ENCODE assay signal across 1 cellular context in the genomic region with DNA sequence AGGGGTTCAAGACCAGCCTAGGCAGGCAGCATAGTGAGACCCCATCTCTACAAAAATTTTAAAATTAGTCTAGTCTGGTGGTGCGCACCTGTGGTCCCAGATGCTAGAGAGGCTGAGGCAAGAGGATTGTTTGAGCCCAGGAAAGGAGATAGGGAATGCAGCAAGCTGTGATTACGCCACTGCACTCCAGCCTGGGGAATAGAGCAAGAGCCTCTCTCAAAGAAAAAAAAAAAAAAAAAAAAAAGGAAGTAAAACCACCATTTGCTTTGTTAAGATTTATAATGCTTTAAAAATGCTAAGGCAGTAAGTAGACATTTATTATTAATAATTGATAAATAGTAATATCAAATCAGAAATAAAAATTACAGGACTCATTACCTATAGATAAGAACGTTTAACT.
TF ChIP-seq lines count a peak whose summit lies in the region.

No MANE protein-coding gene starts in this region.

TF ChIP-seq in GM12878, 131 proteins besides CTCF, POLR2A, EP300 and RAD21 (continued from another document):
- TF ChIP-seq ZBTB4 (CRISPR knock-in tag; IDR thresholded peaks at IDR 0.05): no peak
- TF ChIP-seq DPF2 (IDR thresholded peaks at IDR 0.05): no peak
- TF ChIP-seq, protein P1, sequence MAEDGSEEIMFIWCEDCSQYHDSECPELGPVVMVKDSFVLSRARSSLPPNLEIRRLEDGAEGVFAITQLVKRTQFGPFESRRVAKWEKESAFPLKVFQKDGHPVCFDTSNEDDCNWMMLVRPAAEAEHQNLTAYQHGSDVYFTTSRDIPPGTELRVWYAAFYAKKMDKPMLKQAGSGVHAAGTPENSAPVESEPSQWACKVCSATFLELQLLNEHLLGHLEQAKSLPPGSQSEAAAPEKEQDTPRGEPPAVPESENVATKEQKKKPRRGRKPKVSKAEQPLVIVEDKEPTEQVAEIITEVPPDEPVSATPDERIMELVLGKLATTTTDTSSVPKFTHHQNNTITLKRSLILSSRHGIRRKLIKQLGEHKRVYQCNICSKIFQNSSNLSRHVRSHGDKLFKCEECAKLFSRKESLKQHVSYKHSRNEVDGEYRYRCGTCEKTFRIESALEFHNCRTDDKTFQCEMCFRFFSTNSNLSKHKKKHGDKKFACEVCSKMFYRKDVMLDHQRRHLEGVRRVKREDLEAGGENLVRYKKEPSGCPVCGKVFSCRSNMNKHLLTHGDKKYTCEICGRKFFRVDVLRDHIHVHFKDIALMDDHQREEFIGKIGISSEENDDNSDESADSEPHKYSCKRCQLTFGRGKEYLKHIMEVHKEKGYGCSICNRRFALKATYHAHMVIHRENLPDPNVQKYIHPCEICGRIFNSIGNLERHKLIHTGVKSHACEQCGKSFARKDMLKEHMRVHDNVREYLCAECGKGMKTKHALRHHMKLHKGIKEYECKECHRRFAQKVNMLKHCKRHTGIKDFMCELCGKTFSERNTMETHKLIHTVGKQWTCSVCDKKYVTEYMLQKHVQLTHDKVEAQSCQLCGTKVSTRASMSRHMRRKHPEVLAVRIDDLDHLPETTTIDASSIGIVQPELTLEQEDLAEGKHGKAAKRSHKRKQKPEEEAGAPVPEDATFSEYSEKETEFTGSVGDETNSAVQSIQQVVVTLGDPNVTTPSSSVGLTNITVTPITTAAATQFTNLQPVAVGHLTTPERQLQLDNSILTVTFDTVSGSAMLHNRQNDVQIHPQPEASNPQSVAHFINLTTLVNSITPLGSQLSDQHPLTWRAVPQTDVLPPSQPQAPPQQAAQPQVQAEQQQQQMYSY (CRISPR knock-in tag; IDR thresholded peaks at IDR 0.05): no peak
- peak; percentile 70; the same call in 1 of the 2 replicates for TF ChIP-seq ZNF384 (IDR thresholded peaks at IDR 0.05; ENCODE audit: borderline replicate concordance, low read depth, low read length)
TF ChIP-seq in GM12878: peak in this region for 1.
